Comparison of ENCODE assay signal across 23 cellular contexts in genomic region chr17:76018801-76019200, GRCh38. TPM values are rescaled to one million over a fixed set of nuclear protein-coding genes. Genes with fewer than 3 reads are reported as not detected.
"Had no signal": no experiment of that assay in that cellular context is flagged by ENCODE, and none has a peak within 500 bp of the region (broad histone marks: within the 10 kb centered on the region; RNA-seq: fewer than 3 reads in every experiment).

No MANE protein-coding gene starts in this region.

- H3K4me1 ChIP-seq: colonic mucosa had no signal

- H3K27ac ChIP-seq: colonic mucosa, epithelial cell of prostate, esophagus squamous epithelium, gastrocnemius medialis, heart right ventricle, left lung, lower lobe of right lung had no signal

- DNase-seq: colonic mucosa; cortex of kidney; effector CD8-positive, alpha-beta T cell; effector memory CD8-positive, alpha-beta T cell; endodermal cell; erythroblast; esophagus squamous epithelium; foreskin fibroblast; foreskin melanocyte; gastrocnemius medialis; glutamatergic neuron; head of caudate nucleus; heart right ventricle; hippocampal formation; left cardiac atrium; left lung; left ventricle myocardium superior; lower lobe of right lung; mesendoderm; midbrain had no signal

- H3K9me3 ChIP-seq: colonic mucosa, esophagus squamous epithelium, gastrocnemius medialis, heart right ventricle, left lung, lower lobe of right lung had no signal

- H3K27me3 ChIP-seq: colonic mucosa, gastrocnemius medialis had no signal

- H3K36me3 ChIP-seq: colonic mucosa, gastrocnemius medialis, heart right ventricle had no signal

- H3K4me3 ChIP-seq: colonic mucosa, esophagus squamous epithelium, gastrocnemius medialis, heart right ventricle, left lung, lower lobe of right lung had no signal

- ATAC-seq: effector memory CD8-positive, alpha-beta T cell; esophagus mucosa; gastrocnemius medialis; heart right ventricle; left cardiac atrium; left lung; left ventricle myocardium superior; lower lobe of right lung had no signal

RNA-seq across cellular contexts. Expression of gene EVPL, which starts 8.3 kb away (rescaled TPM):
- total RNA-seq: lung microvascular endothelial cell had no signal
